25 cellular contexts compared by ENCODE assay signal in genomic region chr7:104656467-104656866, GRCh38.
"Had no signal": no experiment of that assay in that cellular context is flagged by ENCODE, and none has a peak within 500 bp of the region (broad histone marks: within the 10 kb centered on the region; RNA-seq: fewer than 3 reads in every experiment).

No MANE protein-coding gene starts in this region.

- H3K4me1 ChIP-seq: colonic mucosa, gastrocnemius medialis, upper lobe of right lung had no signal

- DNase-seq: activated B cell treated with CpG ODN at 0.5 μM for 24 hours; activated CD4-positive, alpha-beta T cell treated with anti-CD3 and anti-CD28 coated beads, Interleukin-2, amount 50 U/mL, for 1 hour; activated CD8-positive, alpha-beta memory T cell treated with anti-CD3 and anti-CD28 coated beads, Interleukin-2, amount 10 ng/mL, durations not matched to agents 7 days and 5 days; activated CD8-positive, alpha-beta T cell treated with anti-CD3 and anti-CD28 coated beads for 36 hours; activated naive CD8-positive, alpha-beta T cell treated with anti-CD3 and anti-CD28 coated beads, Interleukin-2, amount 50 U/mL, for 24 hours; activated T-cell treated with anti-CD3 and anti-CD28 coated beads, Interleukin-2, amount 50 U/mL, for 48 hours; cerebellar nuclear complex; colonic mucosa; effector CD8-positive, alpha-beta T cell; gastrocnemius medialis; glutamatergic neuron; kidney; midbrain; naive thymus-derived CD4-positive, alpha-beta T cell; ovary; sigmoid colon; small intestine; stimulated activated CD4-positive, alpha-beta T cell treated with anti-CD3 and anti-CD28 coated beads, Interleukin-4, amount 100 ng/mL, for 4 hours; stimulated activated CD8-positive, alpha-beta memory T cell treated with anti-CD3 and anti-CD28 coated beads, Interleukin-4, amount 100 ng/mL, for 48 hours; stimulated activated naive CD8-positive, alpha-beta T cell treated with anti-CD3 and anti-CD28 coated beads, Interleukin-15, amount 100 ng/mL, for 72 hours; substantia nigra; upper lobe of right lung had no signal

- H3K4me2 ChIP-seq: hepatocyte had no signal

- H3K36me3 ChIP-seq: cardiac muscle cell, colonic mucosa, gastrocnemius medialis, ovary, sigmoid colon, upper lobe of right lung had no signal

- H3K27me3 ChIP-seq: cardiac muscle cell, colonic mucosa, gastrocnemius medialis, hepatocyte, ovary, sigmoid colon, upper lobe of right lung had no signal

- H3K9me3 ChIP-seq: colonic mucosa, gastrocnemius medialis, ovary, sigmoid colon, upper lobe of right lung had no signal

- H2AFZ ChIP-seq: hepatocyte had no signal

- H3K27ac ChIP-seq: cardiac muscle cell, colonic mucosa, gastrocnemius medialis, hepatocyte, ovary, sigmoid colon, upper lobe of right lung had no signal

- H3K79me2 ChIP-seq: hepatocyte had no signal

- H3K4me3 ChIP-seq: cardiac muscle cell, colonic mucosa, gastrocnemius medialis, hepatocyte, ovary, sigmoid colon, upper lobe of right lung had no signal

- ATAC-seq: activated CD8-positive, alpha-beta memory T cell treated with anti-CD3 and anti-CD28 coated beads, Interleukin-2, amount 10 ng/mL, durations not matched to agents 7 days and 5 days; activated CD8-positive, alpha-beta T cell treated with anti-CD3 and anti-CD28 coated beads for 36 hours; activated naive CD8-positive, alpha-beta T cell treated with anti-CD3 and anti-CD28 coated beads, Interleukin-2, amount 50 U/mL, for 24 hours; gastrocnemius medialis; naive thymus-derived CD4-positive, alpha-beta T cell; stimulated activated memory B cell treated with anti-CD40 and anti-IgM and Interleukin-4, amounts not matched to agents 10 μg/mL and 1 μg/mL and 100 μg/mL, for 72 hours; stimulated activated naive CD8-positive, alpha-beta T cell treated with anti-CD3 and anti-CD28 coated beads, Interleukin-15, amount 100 ng/mL, for 72 hours; upper lobe of right lung had no signal
